Comparison of ENCODE assay signal across 8 cellular contexts in the genomic region with DNA sequence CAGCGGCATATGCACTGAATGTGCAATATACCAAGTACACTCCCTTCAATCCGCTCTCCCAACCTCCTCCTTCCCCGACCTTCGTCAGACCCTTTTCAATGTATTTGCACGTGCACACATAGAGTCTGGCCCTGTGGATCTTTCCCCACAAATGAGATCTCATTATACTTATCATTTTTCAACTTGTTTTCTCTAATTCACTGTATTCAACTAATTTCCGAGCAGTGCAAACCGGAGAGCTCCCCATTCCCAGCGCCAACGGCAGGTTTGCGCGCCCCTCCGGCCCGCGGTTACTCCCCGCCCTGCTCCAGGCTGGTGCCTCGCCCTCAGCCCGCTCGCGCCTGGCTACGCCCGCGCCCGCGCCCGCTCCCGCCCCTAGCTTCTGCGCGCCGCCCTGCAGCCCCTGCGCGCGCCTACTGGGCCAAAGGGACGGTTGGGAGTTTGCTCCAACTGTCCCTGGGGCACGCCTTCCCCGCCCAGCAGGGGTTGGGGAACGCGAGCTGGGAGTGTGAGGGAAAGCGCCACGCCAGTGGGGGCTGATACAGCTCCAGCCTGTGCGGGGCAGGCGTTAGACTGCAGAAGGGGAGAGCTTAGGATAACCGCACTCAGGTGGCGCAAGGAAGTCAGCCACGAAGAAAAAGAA. TPM values are rescaled to one million over a fixed set of nuclear protein-coding genes. Genes with fewer than 3 reads are reported as not detected.
A peak's percentile ranks its signal among the peaks of the same experiment; 100 is the strongest.
DNase-seq lines count a peak whose midpoint lies in the region; ATAC-seq and TF ChIP-seq lines count a peak whose summit lies in the region.

No MANE protein-coding gene starts in this region.

- peaks cover 3% of the 10 kb centered on the region for H3K36me3 Mint-ChIP-seq in T-helper 1 cell treated with Interleukin-12 subunit alpha and Interleukin-12 subunit beta and Interleukin-4 antibody, amounts not matched to agents 30 μg/mL and 1 μg/mL, for 36 hours (ENCODE audit: low read depth)

- H3K4me3 Mint-ChIP-seq in T-helper 1 cell treated with Interleukin-12 subunit alpha and Interleukin-12 subunit beta and Interleukin-4 antibody, amounts not matched to agents 30 μg/mL and 1 μg/mL, for 36 hours = peak overlapping the region; percentile 71

- H3K4me1 Mint-ChIP-seq in T-helper 1 cell treated with Interleukin-12 subunit alpha and Interleukin-12 subunit beta and Interleukin-4 antibody, amounts not matched to agents 30 μg/mL and 1 μg/mL, for 36 hours (ENCODE audit: low read depth) = peaks cover 23% of the 10 kb centered on the region

- ATAC-seq in HG03378 (IDR thresholded peaks at IDR 0.05; ENCODE audit: unreplicated experiment) = no peak

- H3K27me3 Mint-ChIP-seq in T-helper 1 cell treated with Interleukin-12 subunit alpha and Interleukin-12 subunit beta and Interleukin-4 antibody, amounts not matched to agents 30 μg/mL and 1 μg/mL, for 36 hours (ENCODE audit: low read depth) = peaks cover 88% of the 10 kb centered on the region

- no peak overlapping the region for H3K27ac Mint-ChIP-seq in T-helper 1 cell treated with Interleukin-12 subunit alpha and Interleukin-12 subunit beta and Interleukin-4 antibody, amounts not matched to agents 30 μg/mL and 1 μg/mL, for 36 hours

- no peak for TF ChIP-seq CTCF in LNCaP clone FGC (IDR thresholded peaks at IDR 0.05; ENCODE audit: control insufficient read depth, extremely low read depth, insufficient read depth)

- DNase-seq in DMS 273 treated with DMSO at 0.1 percent for 48 hours (lab: John Stamatoyannopoulos, UW) = peak; percentile 65
- no peak for DNase-seq in LNCaP clone FGC (ENCODE audit: low read depth)
- peak; percentile 1 for DNase-seq in effector CD8-positive, alpha-beta T cell (lab: John Stamatoyannopoulos, UW)
- DNase-seq in myocyte (ENCODE audit: low read depth) = peak; percentile 55
- no peak for DNase-seq in globus pallidus (ENCODE audit: low spot score)
- no peak for DNase-seq in T-helper 9 cell

- H3K4me3 ChIP-seq in LNCaP clone FGC (ENCODE audit: low read depth, low read length) = peak overlapping the region; percentile 37

- no peaks in the 10 kb centered on the region for H3K9me3 Mint-ChIP-seq in T-helper 1 cell treated with Interleukin-12 subunit alpha and Interleukin-12 subunit beta and Interleukin-4 antibody, amounts not matched to agents 30 μg/mL and 1 μg/mL, for 36 hours

RNA-seq across cellular contexts. Expression of a gene that starts 3.3 kb away (rescaled TPM):
- not detected in 2 replicates for total RNA-seq in myocyte
- polyA plus RNA-seq in myocyte (2012) = not detected

RNA-seq across cellular contexts. Expression of a gene that starts 16.3 kb away (rescaled TPM):
- 83.7 and 90.6 TPM in 2 replicates for total RNA-seq in myocyte
- polyA plus RNA-seq in myocyte (2012) = 88.5 TPM

RNA-seq across cellular contexts. Expression of a gene that starts 50.8 kb away (rescaled TPM):
- total RNA-seq in myocyte = not detected in 2 replicates
- polyA plus RNA-seq in myocyte (2012) = not detected

RNA-seq across cellular contexts. Expression of a gene that starts 57.1 kb away (rescaled TPM):
- 2.3 and 2.6 TPM in 2 replicates for total RNA-seq in myocyte
- 2.7 TPM for polyA plus RNA-seq in myocyte (2012)

Comparison
In these comparisons a context has a peak if more than half of its experiments do, and no peak if none do; other contexts are left out.
1. DNase-seq: peak in DMS 273 treated with DMSO at 0.1 percent for 48 hours (single experiment), effector CD8-positive, alpha-beta T cell (single experiment) and myocyte (single experiment); none in LNCaP clone FGC (single experiment), globus pallidus (single experiment) and T-helper 9 cell (single experiment).